Comparison of ENCODE assay signal across 28 cellular contexts in the genomic region with DNA sequence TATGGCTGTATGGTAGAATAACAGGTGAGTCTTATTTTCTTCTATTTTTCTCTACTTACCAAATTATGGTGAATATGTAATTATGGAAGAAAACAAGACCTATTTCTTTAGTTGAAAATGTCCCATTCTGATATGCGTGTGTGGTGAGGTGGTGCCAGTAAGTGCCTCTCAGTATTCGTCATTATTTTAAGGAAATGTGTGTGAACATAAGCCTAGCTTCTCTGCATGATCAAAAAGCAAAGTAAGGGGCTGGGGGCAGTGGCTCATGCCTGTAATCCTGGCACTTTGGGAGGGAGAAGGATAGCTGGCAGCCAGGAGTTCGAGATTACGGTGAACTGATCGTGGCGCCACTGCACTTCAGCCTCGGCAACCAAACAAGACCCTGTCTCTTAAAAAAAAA.
"Had no signal": no experiment of that assay in that cellular context is flagged by ENCODE, and none has a peak within 500 bp of the region (broad histone marks: within the 10 kb centered on the region; RNA-seq: fewer than 3 reads in every experiment).

No MANE protein-coding gene starts in this region.

- H3K9me3 ChIP-seq: adrenal gland, breast epithelium had no signal

- H3K27ac Mint-ChIP-seq: activated CD4-positive, alpha-beta memory T cell treated with anti-CD3 and anti-CD28 coated beads, Interleukin-2, amount 10 ng/mL, durations not matched to agents 7 days and 5 days; activated CD4-positive, alpha-beta T cell treated with anti-CD3 and anti-CD28 coated beads for 36 hours; activated CD8-positive, alpha-beta memory T cell treated with anti-CD3 and anti-CD28 coated beads, Interleukin-2, amount 10 ng/mL, durations not matched to agents 7 days and 5 days; activated naive CD8-positive, alpha-beta T cell; T-cell had no signal

- H3K4me3 Mint-ChIP-seq: activated CD4-positive, alpha-beta memory T cell treated with anti-CD3 and anti-CD28 coated beads, Interleukin-2, amount 10 ng/mL, durations not matched to agents 7 days and 5 days; activated CD4-positive, alpha-beta T cell treated with anti-CD3 and anti-CD28 coated beads for 36 hours; activated CD8-positive, alpha-beta memory T cell treated with anti-CD3 and anti-CD28 coated beads, Interleukin-2, amount 10 ng/mL, durations not matched to agents 7 days and 5 days; activated naive CD8-positive, alpha-beta T cell; T-cell had no signal

- H3K27ac ChIP-seq: adrenal gland, breast epithelium, SK-N-MC had no signal

- H3K27me3 ChIP-seq: adrenal gland, breast epithelium had no signal

- H3K4me3 ChIP-seq: adrenal gland, breast epithelium, SK-N-MC had no signal

- ATAC-seq: Panc1, Right ventricle myocardium inferior, T-cell had no signal

- H3K9me3 Mint-ChIP-seq: activated CD4-positive, alpha-beta memory T cell treated with anti-CD3 and anti-CD28 coated beads, Interleukin-2, amount 10 ng/mL, durations not matched to agents 7 days and 5 days; IgD-negative memory B cell; T-cell had no signal

- H3K4me1 Mint-ChIP-seq: IgD-negative memory B cell had no signal

- H3K36me3 ChIP-seq: breast epithelium had no signal

- H3K27me3 Mint-ChIP-seq: activated CD4-positive, alpha-beta memory T cell treated with anti-CD3 and anti-CD28 coated beads, Interleukin-2, amount 10 ng/mL, durations not matched to agents 7 days and 5 days; activated CD4-positive, alpha-beta T cell treated with anti-CD3 and anti-CD28 coated beads for 36 hours; activated CD8-positive, alpha-beta memory T cell treated with anti-CD3 and anti-CD28 coated beads, Interleukin-2, amount 10 ng/mL, durations not matched to agents 7 days and 5 days; activated naive CD8-positive, alpha-beta T cell; IgD-negative memory B cell; T-cell had no signal

- DNase-seq: activated CD4-positive, alpha-beta memory T cell treated with anti-CD3 and anti-CD28 coated beads, Interleukin-2, amount 10 ng/mL, durations not matched to agents 7 days and 5 days; activated CD4-positive, alpha-beta T cell treated with anti-CD3 and anti-CD28 coated beads, Interleukin-2, amount 50 U/mL, for 1 hour; activated CD4-positive, CD25-positive, alpha-beta regulatory T cell; activated effector memory CD4-positive, alpha-beta T cell treated with Interleukin-2 at 50 U/mL for 16 hours; activated naive CD4-positive, alpha-beta T cell; adrenal gland; aorta; caudate nucleus; KG1; NCI-H1105 treated with DMSO at 0.1 percent for 48 hours; NCI-H1436 treated with DMSO at 0.1 percent for 48 hours; NCI-H187; NCI-H2081; NCI-H2227 treated with DMSO at 0.1 percent for 48 hours; NCI-H446 treated with DMSO at 0.1 percent for 48 hours; NCI-H524 treated with DMSO at 0.1 percent for 48 hours; NCI-H774; RPMI8226; T-cell; T1000 had no signal
